9 cellular contexts compared by ENCODE assay signal in genomic region chr19:29810504-29810871, GRCh38. TPM values are rescaled to one million over a fixed set of nuclear protein-coding genes. Genes with fewer than 3 reads are reported as not detected.
DNase-seq lines count a peak whose midpoint lies in the region; ATAC-seq, FAIRE-seq and TF ChIP-seq lines count a peak whose summit lies in the region.
"Had no signal": no experiment of that assay in that cellular context is flagged by ENCODE, and none has a peak within 500 bp of the region (broad histone marks: within the 10 kb centered on the region; RNA-seq: fewer than 3 reads in every experiment).

No MANE protein-coding gene starts in this region.

- H3K4me3 Mint-ChIP-seq in T-helper 2 cell treated with Interferon-gamma antibody and Interleukin-4, amounts not matched to agents 5 μg/mL and 100 μg/mL, for 36 hours = peak overlapping the region; percentile 89

- H3K36me3 ChIP-seq in OCI-LY1 (ENCODE audit: insufficient read depth, low read length) (peaks cover 23% of the 10 kb centered on the region; the same call in 1 of the 2 replicates), H1 (ENCODE audit: control insufficient read depth in 2 of 4, insufficient read depth in 4 of 4, low read length in 3 of 4) (peaks cover 0 to 17% (median 0%) of the 10 kb centered on the region in 4 experiments; a peak in 3 of 8 replicates), gastrocnemius medialis (no peaks in the 10 kb centered on the region)

- H2AFZ ChIP-seq in OCI-LY1 (ENCODE audit: low read length) (no peak overlapping the region), H1 (ENCODE audit: low read length) (no peak overlapping the region)

- H2BK15ac ChIP-seq in H1 (ENCODE audit: low read length) = peak overlapping the region; percentile 65; the same call in 1 of the 2 replicates

- no peak for DNase-seq in T-helper 2 cell treated with Interferon-gamma antibody and Interleukin-4, amounts not matched to agents 5 μg/mL and 100 μg/mL, for 36 hours (ENCODE audit: low spot score)
- DNase-seq in T-helper 2 cell (no peak), H1 (ENCODE audit: low read depth in 1 of 2, low spot score in 2 of 2) (no peak), gastrocnemius medialis (no peak), NCI-H1092 (lab: John Stamatoyannopoulos, UW) (no peak)
- DNase-seq in stimulated activated CD4-positive, alpha-beta T cell treated with anti-CD3 and anti-CD28 coated beads, Interleukin-4, amount 100 ng/mL, for 24 hours = no peak

- no peak overlapping the region for H4K91ac ChIP-seq in H1 (replicated peaks; ENCODE audit: insufficient read length, low read length)

- WGBS in H1 (ENCODE audit: extremely low coverage in 1 of 2, insufficient coverage in 1 of 2, insufficient read length in 1 of 2, insufficient replicate concordance in 2 of 2, low coverage in 1 of 2, low lambda C conversion rate in 2 of 2, missing lambda C conversion rate in 1 of 2), 2 experiments = 96% methylated on average over 4 of the region's 4 CpGs; no CpG with 5 or more reads in 1 of the 2 experiments

- H3K27me3 ChIP-seq in OCI-LY1 (ENCODE audit: insufficient read depth, low read length) (no peaks in the 10 kb centered on the region), H1 (replicated peaks in 1 of 4; ENCODE audit: control insufficient read depth in 3 of 4, extremely low read depth in 1 of 4, insufficient read depth in 3 of 4, low read length in 3 of 4) (peaks cover 0 to 6% (median 2%) of the 10 kb centered on the region in 4 experiments; a peak in 1 of 7 replicates), gastrocnemius medialis (no peaks in the 10 kb centered on the region)

- H3K14ac ChIP-seq in H1 (ENCODE audit: insufficient read length) = no peak overlapping the region

- H3K9me3 Mint-ChIP-seq in T-helper 2 cell treated with Interferon-gamma antibody and Interleukin-4, amounts not matched to agents 5 μg/mL and 100 μg/mL, for 36 hours = no peaks in the 10 kb centered on the region

- H3K9ac ChIP-seq in OCI-LY1 (ENCODE audit: low read length) = peak overlapping the region; percentile 94
- H3K9ac ChIP-seq in H1 (replicated peaks in 1 of 4; ENCODE audit: extremely low read depth in 1 of 4, low read depth in 3 of 4, low read length in 3 of 4) = peak overlapping the region in 2 of 4 experiments; percentile 38 to 42; a peak in 2 of 7 replicates

- intact Hi-C loops in gastrocnemius medialis (cut with DNase I; ENCODE audit: low total_unique reads) = loop anchor here (10.0 kb wide), 1 partner anchor 206 kb away; the partner anchor contains the start of gene POP4

- H3K4me1 ChIP-seq in OCI-LY1 (ENCODE audit: insufficient read depth, low read length, severe bottlenecking) (peaks cover 41% of the 10 kb centered on the region), H1 (replicated peaks in 1 of 4; ENCODE audit: control insufficient read depth in 3 of 4, insufficient read depth in 4 of 4, low read length in 3 of 4) (peaks cover 0 to 6% (median 2%) of the 10 kb centered on the region in 4 experiments; a peak in 4 of 7 replicates), gastrocnemius medialis (no peaks in the 10 kb centered on the region)

- H3K4me1 Mint-ChIP-seq in T-helper 2 cell treated with Interferon-gamma antibody and Interleukin-4, amounts not matched to agents 5 μg/mL and 100 μg/mL, for 36 hours (ENCODE audit: low read depth) = peaks cover 24% of the 10 kb centered on the region

- H4K8ac ChIP-seq in H1 (ENCODE audit: extremely low read depth, insufficient read depth, low read length) = no peak overlapping the region

- TF ChIP-seq POLR2A in H1 (IDR thresholded peaks at IDR 0.05; ENCODE audit: control extremely low read depth in 1 of 2, low read depth in 2 of 2, low read length in 2 of 2) (no peak), gastrocnemius medialis (IDR thresholded peaks at IDR 0.05) (no peak)

- H3K56ac ChIP-seq in H1 (replicated peaks; ENCODE audit: insufficient read length, low read depth, low read length) = no peak overlapping the region

- H3K36me3 Mint-ChIP-seq in T-helper 2 cell treated with Interferon-gamma antibody and Interleukin-4, amounts not matched to agents 5 μg/mL and 100 μg/mL, for 36 hours (ENCODE audit: low read depth) = peaks cover 19% of the 10 kb centered on the region

- H3K27me3 Mint-ChIP-seq in T-helper 2 cell treated with Interferon-gamma antibody and Interleukin-4, amounts not matched to agents 5 μg/mL and 100 μg/mL, for 36 hours (ENCODE audit: low read depth) = no peaks in the 10 kb centered on the region

- peak overlapping the region; percentile 92 for H3K27ac Mint-ChIP-seq in T-helper 2 cell treated with Interferon-gamma antibody and Interleukin-4, amounts not matched to agents 5 μg/mL and 100 μg/mL, for 36 hours

- no peaks in the 10 kb centered on the region for H3K9me2 ChIP-seq in OCI-LY1 (ENCODE audit: low read depth, low read length)

- CTCF ChIA-PET in H1 (lab: Charles Lee; ENCODE audit: partially characterized antibody) = interaction anchor here (1.4 kb wide), 1 partner anchor 39 kb away, joined by 5 read pairs; no protein-coding TSS in a partner anchor

- no peak overlapping the region; the same call in 1 of the 2 replicates for H3K18ac ChIP-seq in H1 (ENCODE audit: extremely low read depth, low read length)

- no peak overlapping the region for H3K23ac ChIP-seq in H1 (ENCODE audit: insufficient read length)

- peak overlapping the region; percentile 75 for H3K4me2 ChIP-seq in OCI-LY1 (ENCODE audit: low read length)
- peak overlapping the region; percentile 65 to 72 for H3K4me2 ChIP-seq in H1 (ENCODE audit: insufficient read depth in 1 of 2, low read depth in 2 of 2, low read length in 2 of 2)

- H3K9me3 ChIP-seq in OCI-LY1 (ENCODE audit: low read length) (no peaks in the 10 kb centered on the region), H1 (ENCODE audit: insufficient read depth in 2 of 2, low read depth in 1 of 2, low read length in 1 of 2) (no peaks in the 10 kb centered on the region), gastrocnemius medialis (no peaks in the 10 kb centered on the region)

- H2AK5ac ChIP-seq in H1 (ENCODE audit: low read depth, low read length) = 0 out of 2 replicates have a peak overlapping the region, but pooled peaks have one; percentile 34

- no peak overlapping the region for H2BK20ac ChIP-seq in H1 (ENCODE audit: low read length)

- no peak overlapping the region for H2BK120ac ChIP-seq in H1 (replicated peaks; ENCODE audit: low read depth, low read length)

- H3K4ac ChIP-seq in H1 (replicated peaks; ENCODE audit: insufficient read length, low read depth, low read length) = no peak overlapping the region

- H3K27ac ChIP-seq in OCI-LY1 (ENCODE audit: low read depth, low read length, poor library complexity, severe bottlenecking) (peak overlapping the region; percentile 78), H1 (ENCODE audit: low read depth, low read length) (no peak overlapping the region), gastrocnemius medialis (peak overlapping the region in 3 of 4 donors; percentile 46 to 72 (median 56))
- H3K27ac ChIP-seq: SK-N-MC had no signal

- no peak overlapping the region for H2BK5ac ChIP-seq in H1 (ENCODE audit: low read depth, low read length)

- H3K4me3 ChIP-seq in OCI-LY1 (ENCODE audit: low read depth, low read length, poor library complexity, severe bottlenecking) = peak overlapping the region; percentile 76
- peak overlapping the region in 2 of 4 experiments; percentile 42 to 62; a peak in 3 of 8 replicates for H3K4me3 ChIP-seq in H1 (ENCODE audit: extremely low read depth in 1 of 4, insufficient read depth in 2 of 4, low read depth in 3 of 4, low read length in 4 of 4)
- no peak overlapping the region for H3K4me3 ChIP-seq in gastrocnemius medialis

- ATAC-seq in gastrocnemius medialis = no peak
- ATAC-seq in GM18873 (IDR thresholded peaks at IDR 0.05; ENCODE audit: low FRiP score, unreplicated experiment) = no peak

- H4K5ac ChIP-seq in H1 (ENCODE audit: insufficient read length, low read depth, low read length) = peak overlapping the region; percentile 34

- H3K79me2 ChIP-seq in OCI-LY1 (ENCODE audit: insufficient read depth, low read length) (no peaks in the 10 kb centered on the region), H1 (ENCODE audit: control insufficient read depth in 1 of 2, insufficient read depth in 2 of 2, low read length in 2 of 2) (no peaks in the 10 kb centered on the region)

- H2BK12ac ChIP-seq in H1 (ENCODE audit: low read depth, low read length) = no peak overlapping the region

- in situ Hi-C loops in gastrocnemius medialis (cut with MboI; ENCODE audit: low sequenced_read_pairs in 4 of 4) = no loop called here

- H3K79me1 ChIP-seq in H1 (ENCODE audit: low read depth, low read length) = no peaks in the 10 kb centered on the region

- POLR2A ChIA-PET in H1 (lab: Charles Lee; ENCODE audit: partially characterized antibody) = no interaction called here

- FAIRE-seq in H1 (lab: Jason Lieb, UNC) = no peak

- H3K23me2 ChIP-seq in H1 (ENCODE audit: low read depth, low read length) = no peaks in the 10 kb centered on the region; the same call in 1 of the 2 replicates

- no peaks in the 10 kb centered on the region for H3F3A ChIP-seq in OCI-LY1 (ENCODE audit: insufficient read depth, low read length)

- TF ChIP-seq CTCF in OCI-LY1 (IDR thresholded peaks at IDR 0.05; ENCODE audit: low read length) (no peak), H1 (IDR thresholded peaks at IDR 0.05; ENCODE audit: control extremely low read depth in 1 of 3, insufficient read depth in 1 of 3, low read depth in 1 of 3, low read length in 3 of 3) (no peak), gastrocnemius medialis (IDR thresholded peaks at IDR 0.05 in 4 of 5, conservative IDR thresholded peaks at IDR 0.05 in 1 of 5) (no peak)

- TF ChIP-seq RAD21 in H1 (IDR thresholded peaks at IDR 0.05 in 1 of 2, conservative IDR thresholded peaks at IDR 0.05 in 1 of 2; ENCODE audit: low read depth in 2 of 2, low read length in 2 of 2) = no peak

- H4K20me1 ChIP-seq in OCI-LY1 (ENCODE audit: insufficient read depth, low read length) = no peaks in the 10 kb centered on the region
- no peaks in the 10 kb centered on the region for H4K20me1 ChIP-seq in H1 (replicated peaks in 1 of 2; ENCODE audit: control insufficient read depth in 1 of 2, insufficient read depth in 2 of 2, low read length in 2 of 2)

- no peak for TF ChIP-seq EP300 in H1 (IDR thresholded peaks at IDR 0.05; ENCODE audit: borderline replicate concordance in 1 of 2, low read depth in 2 of 2, low read length in 2 of 2)

TF ChIP-seq in H1, 55 proteins besides CTCF, POLR2A, EP300 and RAD21 (continues in another document):
- TF ChIP-seq SRF (IDR thresholded peaks at IDR 0.05; ENCODE audit: low read depth, low read length) (no peak), POU5F1 (IDR thresholded peaks at IDR 0.05; ENCODE audit: low read depth, low read length) (no peak), CHD2 (IDR thresholded peaks at IDR 0.05; ENCODE audit: low read length) (no peak)

RNA-seq across cellular contexts. Expression of gene CCNE1, which starts 1.3 kb away (rescaled TPM):
- 41.2 and 43.2 TPM in 2 replicates for total RNA-seq in H1 (2021; fragmentation: NEBNext Ultra II Directional; extraction: Animal tissue kit (Norgen Biotek cat#: 25700))
- polyA plus RNA-seq in H1 (2011; rRNA removed) = 31.8 and 44.6 TPM in 2 replicates
- 40.3 TPM for polyA plus RNA-seq in H1 (2011; cell fraction: cytosol; rRNA removed)
- 26.6 TPM for polyA plus RNA-seq in H1 (2011; cell fraction: nucleus; rRNA removed)
- 43.1 to 49.6 TPM (median 44.6 TPM) in 4 replicates for polyA plus RNA-seq in H1 (2012, experiment 1 of 2)
- polyA plus RNA-seq in H1 (2012, experiment 2 of 2) = 34.6 TPM
- 35.1 TPM for polyA plus RNA-seq in H1 (2013, experiment 1 of 2)
- 37.0 TPM for polyA plus RNA-seq in H1 (2013, experiment 2 of 2)
- 16.9 and 20.4 TPM in 2 replicates for polyA minus RNA-seq in H1 (2011; rRNA and poly(A)+ RNA removed)
- polyA minus RNA-seq in H1 (2011; cell fraction: cytosol; rRNA and poly(A)+ RNA removed) = 12.8 TPM
- 13.8 TPM for polyA minus RNA-seq in H1 (2011; cell fraction: nucleus; rRNA and poly(A)+ RNA removed)
- 1 to 10 TPM; 2.9 to 7.3 (median 4.5) TPM for total RNA-seq in gastrocnemius medialis
